Comparison of ENCODE assay signal across 27 cellular contexts in genomic region chr14:61838661-61839060, GRCh38. TPM values are rescaled to one million over a fixed set of nuclear protein-coding genes. Genes with fewer than 3 reads are reported as not detected.
A peak's percentile ranks its signal among the peaks of the same experiment; 100 is the strongest.
DNase-seq lines count a peak whose midpoint lies in the region; ATAC-seq and TF ChIP-seq lines count a peak whose summit lies in the region.
"Had no signal": no experiment of that assay in that cellular context is flagged by ENCODE, and none has a peak within 500 bp of the region (broad histone marks: within the 10 kb centered on the region; RNA-seq: fewer than 3 reads in every experiment).

No MANE protein-coding gene starts in this region.

- H3K4me3 ChIP-seq in mammary epithelial cell (replicated peaks in 1 of 3; ENCODE audit: insufficient read depth in 1 of 3, low read depth in 2 of 3, low read length in 3 of 3) (no peak overlapping the region), choroid plexus epithelial cell (ENCODE audit: low read depth, low read length) (no peak overlapping the region), left lung (no peak overlapping the region)
- H3K4me3 ChIP-seq: sigmoid colon, tibial nerve had no signal

- CTCF ChIA-PET in MCF 10A (lab: Yijun Ruan, JAX) (interaction anchor here (0.6 to 3.3 kb wide), 13 partner anchors 7 to 545 kb away, joined by 3 to 62 read pairs (median 11); no protein-coding TSS in a partner anchor), mammary epithelial cell (lab: Charles Lee; ENCODE audit: low non-redundant PET) (no interaction called here)
- CTCF ChIA-PET in CD4-positive, alpha-beta T cell (lab: Charles Lee), result interaction anchor here (0.6 to 1.1 kb wide), 2 partner anchors 38 to 391 kb away, joined by 3 read pairs; no protein-coding TSS in a partner anchor

- H3K9me3 Mint-ChIP-seq in MCF 10A (ENCODE audit: unreplicated experiment), result no peaks in the 10 kb centered on the region
- no peaks in the 10 kb centered on the region for H3K9me3 Mint-ChIP-seq in CD4-positive, alpha-beta T cell
- H3K9me3 Mint-ChIP-seq: activated naive CD4-positive, alpha-beta T cell treated with anti-CD3 and anti-CD28 coated beads, Interleukin-2, amount 50 U/mL, for 72 hours; activated T-helper 2 cell treated with anti-CD3 and anti-CD28 coated beads, Interferon-gamma antibody, Interleukin-2, Interleukin-4, amounts not matched to agents 10 μg/mL and 5 μg/mL and 100 μg/mL, durations not matched to agents 14 hours and 24 hours and 36 hours; T-helper 2 cell treated with Interferon-gamma antibody and Interleukin-4, amounts not matched to agents 5 μg/mL and 100 μg/mL, for 36 hours had no signal

- DNase-seq in MCF 10A (ENCODE audit: unreplicated experiment), result peak; percentile 34
- no peak for DNase-seq in mammary epithelial cell
- peak; percentile 19 for DNase-seq in choroid plexus epithelial cell (ENCODE audit: low read depth)
- no peak for DNase-seq in left lung
- DNase-seq in CD4-positive, alpha-beta T cell, result no peak
- DNase-seq in Ammon's horn (ENCODE audit: low spot score), result no peak
- DNase-seq: activated CD4-positive, alpha-beta T cell treated with anti-CD3 and anti-CD28 coated beads, Interleukin-2, amount 50 U/mL, for 4 hours; activated CD8-positive, alpha-beta memory T cell treated with anti-CD3 and anti-CD28 coated beads, Interleukin-2, amount 50 U/mL, for 4 hours; cerebellar nuclear complex; DMS79; effector CD4-positive, alpha-beta T cell; erythroblast; NCI-H1417; NCI-H2081 treated with DMSO at 0.1 percent for 48 hours; NCI-H345; NCI-H748 treated with DMSO at 0.1 percent for 48 hours; sigmoid colon had no signal

- H3K27me3 Mint-ChIP-seq in MCF 10A (ENCODE audit: insufficient read depth, unreplicated experiment), result no peaks in the 10 kb centered on the region
- H3K27me3 Mint-ChIP-seq in CD4-positive, alpha-beta T cell, result peaks cover 6% of the 10 kb centered on the region

- intact Hi-C loops in MCF 10A (cut with micrococcal nuclease), result loop anchor here (5.0 kb wide), 4 partner anchors 86 to 571 kb away; no protein-coding TSS in a partner anchor
- intact Hi-C loops in mammary epithelial cell (cut with micrococcal nuclease), result no loop called here
- intact Hi-C loops in left lung (cut with DNase I), result loop anchor here (5.0 to 10.0 kb wide), 2 partner anchors 374 to 381 kb away; no protein-coding TSS in a partner anchor
- intact Hi-C loops in CD4-positive, alpha-beta T cell (cut with DNase I, micrococcal nuclease), result loop anchor here (5.0 to 10.0 kb wide), 3 partner anchors 86 to 541 kb away; no protein-coding TSS in a partner anchor

- no peak overlapping the region for H3K27ac ChIP-seq in mammary epithelial cell (ENCODE audit: insufficient read depth, low read depth, low read length)
- no peak overlapping the region for H3K27ac ChIP-seq in left lung
- H3K27ac ChIP-seq in CD4-positive, alpha-beta T cell (ENCODE audit: low read depth, low read length), result no peak overlapping the region
- H3K27ac ChIP-seq: sigmoid colon, tibial nerve had no signal

- in situ Hi-C loops in mammary epithelial cell (cut with MboI; ENCODE audit: low sequenced_read_pairs in 2 of 2), result loop anchor here (5.0 to 25.0 kb wide), 3 partner anchors 381 to 551 kb away; partner anchors contain the start of gene TMEM30B (in 2 of the 2)

- H3K4me1 ChIP-seq in mammary epithelial cell (ENCODE audit: insufficient read depth, low read length) (no peaks in the 10 kb centered on the region), left lung (no peaks in the 10 kb centered on the region)
- H3K4me1 ChIP-seq: sigmoid colon, tibial nerve had no signal

- 51% methylated on average over 4 of the region's 4 CpGs for WGBS in mammary epithelial cell (ENCODE audit: low coverage, missing lambda C conversion rate)

- dilution Hi-C loops in mammary epithelial cell (cut with HindIII; ENCODE audit: low sequenced_read_pairs), result loop anchor here (5.0 kb wide), 1 partner anchor 386 kb away; no protein-coding TSS in a partner anchor

- H4K20me1 ChIP-seq in mammary epithelial cell (ENCODE audit: insufficient read depth, low read length), result no peaks in the 10 kb centered on the region

- no peaks in the 10 kb centered on the region for H3K4me1 Mint-ChIP-seq in MCF 10A (ENCODE audit: insufficient read depth, unreplicated experiment)
- no peaks in the 10 kb centered on the region for H3K4me1 Mint-ChIP-seq in CD4-positive, alpha-beta T cell (ENCODE audit: low read depth)
- H3K4me1 Mint-ChIP-seq: B cell, neural crest cell had no signal

- POLR2A ChIA-PET in MCF 10A (lab: Yijun Ruan, JAX), result interaction anchor here (1.6 kb wide), 1 partner anchor 378 kb away, joined by 6 read pairs; no protein-coding TSS in a partner anchor
- POLR2A ChIA-PET in CD4-positive, alpha-beta T cell (lab: Charles Lee), result no interaction called here

- H3K9ac ChIP-seq in mammary epithelial cell (ENCODE audit: insufficient read depth, low read length), result no peak overlapping the region

- H3K36me3 Mint-ChIP-seq in MCF 10A (ENCODE audit: insufficient read depth, unreplicated experiment), result no peaks in the 10 kb centered on the region
- H3K36me3 Mint-ChIP-seq in CD4-positive, alpha-beta T cell (ENCODE audit: low read depth), result no peaks in the 10 kb centered on the region
- H3K36me3 Mint-ChIP-seq: activated naive CD4-positive, alpha-beta T cell treated with anti-CD3 and anti-CD28 coated beads, Interleukin-2, amount 50 U/mL, for 72 hours; WTC11 had no signal

- H2AFZ ChIP-seq in mammary epithelial cell (ENCODE audit: low read depth, low read length), result no peak overlapping the region

- ATAC-seq in left lung (peak; percentile 51), GM19328 (IDR thresholded peaks at IDR 0.05; ENCODE audit: unreplicated experiment) (no peak), GM18511 (IDR thresholded peaks at IDR 0.05; ENCODE audit: unreplicated experiment) (no peak)
- ATAC-seq in CD4-positive, alpha-beta T cell (ENCODE audit: poor library complexity), result no peak
- ATAC-seq: activated naive CD4-positive, alpha-beta T cell treated with anti-CD3 and anti-CD28 coated beads, Interleukin-2, amount 50 U/mL, for 72 hours; WTC11 had no signal

- no peak overlapping the region for H3K4me2 ChIP-seq in mammary epithelial cell (ENCODE audit: insufficient read depth, low read depth, low read length)

- H3K27me3 ChIP-seq in mammary epithelial cell (ENCODE audit: insufficient read depth, low read length) (no peaks in the 10 kb centered on the region), left lung (no peaks in the 10 kb centered on the region)
- H3K27me3 ChIP-seq in CD4-positive, alpha-beta T cell (ENCODE audit: control insufficient read depth, insufficient read depth, low read length), result no peaks in the 10 kb centered on the region
- H3K27me3 ChIP-seq: sigmoid colon, tibial nerve had no signal

- TF ChIP-seq CTCF in MCF 10A (IDR thresholded peaks at IDR 0.05; ENCODE audit: unreplicated experiment) (no peak), mammary epithelial cell (conservative IDR thresholded peaks at IDR 0.05 in 1 of 2, IDR thresholded peaks at IDR 0.05 in 1 of 2; ENCODE audit: extremely low read depth in 1 of 2, insufficient read depth in 1 of 2, low read depth in 1 of 2, low read length in 2 of 2) (no peak), choroid plexus epithelial cell (conservative IDR thresholded peaks at IDR 0.05; ENCODE audit: low read depth, low read length) (no peak), left lung (IDR thresholded peaks at IDR 0.05) (no peak)
- TF ChIP-seq CTCF in CD4-positive, alpha-beta T cell (IDR thresholded peaks at IDR 0.05), result no peak

- H3K79me2 ChIP-seq in mammary epithelial cell (ENCODE audit: insufficient read depth, low read length), result no peaks in the 10 kb centered on the region

- no peak overlapping the region for H3K27ac Mint-ChIP-seq in MCF 10A (ENCODE audit: low read depth, unreplicated experiment)
- H3K27ac Mint-ChIP-seq in CD4-positive, alpha-beta T cell, result no peak overlapping the region
- H3K27ac Mint-ChIP-seq: activated naive CD4-positive, alpha-beta T cell treated with anti-CD3 and anti-CD28 coated beads, Interleukin-2, amount 50 U/mL, for 72 hours; activated T-helper 2 cell treated with anti-CD3 and anti-CD28 coated beads, Interferon-gamma antibody, Interleukin-2, Interleukin-4, amounts not matched to agents 10 μg/mL and 5 μg/mL and 100 μg/mL, durations not matched to agents 14 hours and 24 hours and 36 hours; B cell; T-helper 2 cell treated with Interferon-gamma antibody and Interleukin-4, amounts not matched to agents 5 μg/mL and 100 μg/mL, for 36 hours; WTC11 had no signal

- BruUV-seq in MCF 10A (replicated peaks; lab: Mats Ljungman, UMichigan), result no TSS peak
- no TSS peak for BruUV-seq in mammary epithelial cell (replicated peaks; lab: Mats Ljungman, UMichigan)

- H3K9me3 ChIP-seq in mammary epithelial cell (replicated peaks; ENCODE audit: insufficient read depth, low read length), result no peaks in the 10 kb centered on the region
- no peaks in the 10 kb centered on the region for H3K9me3 ChIP-seq in left lung
- H3K9me3 ChIP-seq in CD4-positive, alpha-beta T cell (ENCODE audit: control insufficient read depth, low read length), result no peaks in the 10 kb centered on the region
- H3K9me3 ChIP-seq: sigmoid colon, tibial nerve had no signal

- H3K4me3 Mint-ChIP-seq in MCF 10A (ENCODE audit: unreplicated experiment), result no peak overlapping the region
- H3K4me3 Mint-ChIP-seq in CD4-positive, alpha-beta T cell, result no peak overlapping the region
- H3K4me3 Mint-ChIP-seq: B cell; neural crest cell; T-helper 2 cell treated with Interferon-gamma antibody and Interleukin-4, amounts not matched to agents 5 μg/mL and 100 μg/mL, for 36 hours; WTC11 had no signal

- H3K36me3 ChIP-seq in mammary epithelial cell (ENCODE audit: insufficient read depth, low read length), result no peaks in the 10 kb centered on the region
- no peaks in the 10 kb centered on the region for H3K36me3 ChIP-seq in left lung
- H3K36me3 ChIP-seq: sigmoid colon, tibial nerve had no signal

RNA-seq across cellular contexts. Expression of gene SYT16, which starts 26.2 kb away (rescaled TPM):
- 0.25 TPM in 1 of 2 replicates, not detected in the other for total RNA-seq in MCF 10A (2022)
- total RNA-seq in mammary epithelial cell, result 1 to 10 TPM in 1 of 2 donors, under 1 TPM in 1; 0.17 to 1.8 TPM
- polyA plus RNA-seq in mammary epithelial cell, result 0.36 TPM
- 0.88 TPM for polyA minus RNA-seq in mammary epithelial cell
- 1 to 10 TPM in 1 of 2 donors, under 1 TPM in 1; 0.71 to 1.8 TPM for total RNA-seq in left lung
- not detected for total RNA-seq in CD4-positive, alpha-beta T cell
- total RNA-seq: A172; activated naive CD4-positive, alpha-beta T cell treated with anti-CD3 and anti-CD28 coated beads, Interleukin-2, amount 50 U/mL, for 72 hours; activated T-helper 2 cell treated with anti-CD3 and anti-CD28 coated beads, Interferon-gamma antibody, Interleukin-2, Interleukin-4, amounts not matched to agents 10 μg/mL and 5 μg/mL and 100 μg/mL, durations not matched to agents 14 hours and 24 hours and 36 hours; B cell had no signal

Comparison
In these comparisons a context has a peak if more than half of its experiments do, and no peak if none do; other contexts are left out.
1. DNase-seq: peak in MCF 10A (single experiment) and choroid plexus epithelial cell (single experiment); none in mammary epithelial cell (single experiment), left lung (0 of 2), CD4-positive, alpha-beta T cell (0 of 10) and Ammon's horn (single experiment).